ENCODE assay signal across 22 cellular contexts in the genomic region with DNA sequence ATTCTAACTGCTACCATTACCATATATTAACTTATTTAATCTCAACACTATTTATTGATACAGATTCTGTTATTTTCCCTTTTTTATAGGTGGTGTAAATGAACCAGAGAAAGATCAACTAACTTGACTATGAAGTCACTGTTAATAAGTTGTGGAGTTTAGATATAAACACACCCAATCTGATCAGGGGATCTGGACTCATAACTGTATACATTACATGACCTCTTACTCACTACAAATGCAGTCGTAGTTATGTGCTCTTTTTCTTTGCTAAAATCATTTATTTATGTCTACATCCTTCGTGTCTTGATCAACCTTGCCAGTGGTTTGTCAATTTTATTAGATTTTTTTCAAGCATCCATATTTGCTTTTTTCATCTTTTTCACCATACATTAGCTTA.
DNase-seq lines count a peak whose midpoint lies in the region; TF ChIP-seq lines count a peak whose summit lies in the region.
"Had no signal": no experiment of that assay in that cellular context is flagged by ENCODE, and none has a peak within 500 bp of the region (broad histone marks: within the 10 kb centered on the region; RNA-seq: fewer than 3 reads in every experiment).

No MANE protein-coding gene starts in this region.

- no peaks in the 10 kb centered on the region for H3K79me1 ChIP-seq in mesenchymal stem cell (replicated peaks; ENCODE audit: low read length, poor library complexity, severe bottlenecking)

- no peak overlapping the region for H4K91ac ChIP-seq in mesenchymal stem cell (ENCODE audit: low read length)

- H3K4me1 ChIP-seq in mesenchymal stem cell (ENCODE audit: control insufficient read depth, insufficient read depth, low read depth, low read length) (no peaks in the 10 kb centered on the region), smooth muscle cell (ENCODE audit: low read depth) (no peaks in the 10 kb centered on the region)
- no peaks in the 10 kb centered on the region for H3K4me1 ChIP-seq in CD4-positive, alpha-beta memory T cell (ENCODE audit: insufficient read depth, low read length)
- H3K4me1 ChIP-seq: BE2C, BLaER1 had no signal

- CTCF ChIA-PET in CD4-positive, alpha-beta memory T cell (lab: Charles Lee; ENCODE audit: partially characterized antibody): no interaction called here

- intact Hi-C loops in CD4-positive, alpha-beta memory T cell (cut with micrococcal nuclease): no loop called here

- H2BK5ac ChIP-seq in mesenchymal stem cell (ENCODE audit: low read depth, low read length, poor library complexity, severe bottlenecking): no peak overlapping the region

- H3K27ac ChIP-seq in mesenchymal stem cell (ENCODE audit: low read length, poor library complexity, severe bottlenecking): no peak overlapping the region
- H3K27ac ChIP-seq in CD4-positive, alpha-beta memory T cell (ENCODE audit: low read depth, low read length): no peak overlapping the region
- H3K27ac ChIP-seq in smooth muscle cell (ENCODE audit: low read depth): no peak overlapping the region
- H3K27ac ChIP-seq: BLaER1 had no signal

- H3K36me3 ChIP-seq in mesenchymal stem cell (ENCODE audit: control insufficient read depth in 1 of 2, insufficient read depth in 2 of 2, low read depth in 1 of 2, low read length in 2 of 2) (no peaks in the 10 kb centered on the region), smooth muscle cell (ENCODE audit: low read depth) (no peaks in the 10 kb centered on the region)
- H3K36me3 ChIP-seq in CD4-positive, alpha-beta memory T cell (ENCODE audit: insufficient read depth, low read length): no peaks in the 10 kb centered on the region
- H3K36me3 ChIP-seq: BE2C, BLaER1 had no signal

- H3K9me3 ChIP-seq in mesenchymal stem cell (ENCODE audit: control insufficient read depth, low read length) (peaks cover 12% of the 10 kb centered on the region), smooth muscle cell (replicated peaks; ENCODE audit: low read depth) (no peaks in the 10 kb centered on the region)
- no peaks in the 10 kb centered on the region for H3K9me3 ChIP-seq in CD4-positive, alpha-beta memory T cell (ENCODE audit: control insufficient read depth in 1 of 2, low read length in 2 of 2)
- H3K9me3 ChIP-seq: BE2C, BLaER1, Caco-2 had no signal

- no peak for TF ChIP-seq CTCF in HFFc6 (IDR thresholded peaks at IDR 0.05)
- TF ChIP-seq CTCF in fibroblast of villous mesenchyme (IDR thresholded peaks at IDR 0.05; ENCODE audit: insufficient read depth, low read depth, low read length): no peak
- no peak for TF ChIP-seq CTCF in smooth muscle cell (IDR thresholded peaks at IDR 0.05; ENCODE audit: borderline replicate concordance, insufficient read depth, poor library complexity, severe bottlenecking)

- no peak overlapping the region for H3K4ac ChIP-seq in mesenchymal stem cell (ENCODE audit: low read depth in 1 of 2, low read length in 2 of 2)

- H3K27ac Mint-ChIP-seq in HFFc6: no peak overlapping the region
- H3K27ac Mint-ChIP-seq in CD4-positive, alpha-beta memory T cell: no peak overlapping the region
- H3K27ac Mint-ChIP-seq: CD14-positive monocyte; CD4-positive, CD25-positive, alpha-beta regulatory T cell; CD8-positive, alpha-beta T cell had no signal

- no peak overlapping the region for H2BK120ac ChIP-seq in mesenchymal stem cell (ENCODE audit: low read depth, low read length)

- H3K79me2 ChIP-seq in smooth muscle cell (ENCODE audit: low read depth): no peaks in the 10 kb centered on the region

- H3K4me3 ChIP-seq in fibroblast of villous mesenchyme (ENCODE audit: low read depth, low read length) (no peak overlapping the region), mesenchymal stem cell (ENCODE audit: insufficient read depth in 1 of 2, low read depth in 1 of 2, low read length in 2 of 2) (no peak overlapping the region), smooth muscle cell (no peak overlapping the region)
- H3K4me3 ChIP-seq in CD4-positive, alpha-beta memory T cell (ENCODE audit: low read length in 2 of 2): no peak overlapping the region
- H3K4me3 ChIP-seq: BLaER1, GM12878 had no signal

- H3K9ac ChIP-seq in mesenchymal stem cell (ENCODE audit: low read length): no peak overlapping the region
- no peak overlapping the region for H3K9ac ChIP-seq in smooth muscle cell (ENCODE audit: low read depth)
- H3K9ac ChIP-seq: BLaER1 had no signal

- no peak overlapping the region for H3K14ac ChIP-seq in mesenchymal stem cell (ENCODE audit: low read length in 2 of 2)

- DNase-seq in HFFc6 (no peak), fibroblast of villous mesenchyme (ENCODE audit: low read depth) (peak; percentile 73), mesenchymal stem cell (peak; percentile 36), T1000 (lab: John Stamatoyannopoulos, UW) (no peak), smooth muscle cell (lab: John Stamatoyannopoulos, UW; ENCODE audit: unreplicated experiment) (no peak), RKO (ENCODE audit: low spot score) (no peak)
- no peak for DNase-seq in CD4-positive, alpha-beta memory T cell
- DNase-seq: 8988T; ACHN; BE2C; C1 segment of cervical spinal cord; Caco-2; Calu3; CD4-positive, CD25-positive, alpha-beta regulatory T cell; CD8-positive, alpha-beta T cell; DMS79; DND-41; EL; GDM1 had no signal

- H4K8ac ChIP-seq in mesenchymal stem cell (ENCODE audit: low read length): no peak overlapping the region

- H2BK12ac ChIP-seq in mesenchymal stem cell (ENCODE audit: low read length in 2 of 2): no peak overlapping the region

- no peaks in the 10 kb centered on the region; the same call in 1 of the 2 replicates for H3K27me3 Mint-ChIP-seq in HFFc6 (ENCODE audit: insufficient read depth)
- H3K27me3 Mint-ChIP-seq in CD4-positive, alpha-beta memory T cell: no peaks in the 10 kb centered on the region
- H3K27me3 Mint-ChIP-seq: CD4-positive, CD25-positive, alpha-beta regulatory T cell had no signal

- WGBS in mesenchymal stem cell: 49% methylated on average over 2 of the region's 2 CpGs
- 54% methylated on average over 2 of the region's 2 CpGs for WGBS in smooth muscle cell (ENCODE audit: low lambda C conversion rate)

- H4K20me1 ChIP-seq in smooth muscle cell (ENCODE audit: low read depth): no peaks in the 10 kb centered on the region
- H4K20me1 ChIP-seq: BLaER1 had no signal

- H3K18ac ChIP-seq in mesenchymal stem cell (ENCODE audit: low read depth in 1 of 2, low read length in 2 of 2): no peak overlapping the region

- peak overlapping the region; percentile 19; the same call in 1 of the 2 replicates for H3K4me3 Mint-ChIP-seq in HFFc6
- no peak overlapping the region for H3K4me3 Mint-ChIP-seq in CD4-positive, alpha-beta memory T cell
- H3K4me3 Mint-ChIP-seq: CD14-positive monocyte; CD4-positive, CD25-positive, alpha-beta regulatory T cell; CD8-positive, alpha-beta T cell had no signal

- H3K9me3 Mint-ChIP-seq in HFFc6: peaks cover 19% of the 10 kb centered on the region
- peaks cover 0 to 19% (median 7%) of the 10 kb centered on the region in 8 donors for H3K9me3 Mint-ChIP-seq in CD4-positive, alpha-beta memory T cell

- no peaks in the 10 kb centered on the region for H3F3A ChIP-seq in smooth muscle cell (ENCODE audit: low read depth)

- H2AK5ac ChIP-seq in mesenchymal stem cell (ENCODE audit: low read length, severe bottlenecking): no peak overlapping the region

- no peaks in the 10 kb centered on the region for H3K27me3 ChIP-seq in mesenchymal stem cell (ENCODE audit: control insufficient read depth in 1 of 2, insufficient read depth in 1 of 2, low read length in 2 of 2)
- H3K27me3 ChIP-seq in CD4-positive, alpha-beta memory T cell (ENCODE audit: insufficient read depth, low read length): no peaks in the 10 kb centered on the region
- no peaks in the 10 kb centered on the region for H3K27me3 ChIP-seq in smooth muscle cell (ENCODE audit: low read depth)
- H3K27me3 ChIP-seq: BE2C, BLaER1 had no signal

- POLR2A ChIA-PET in CD4-positive, alpha-beta memory T cell (lab: Charles Lee; ENCODE audit: partially characterized antibody): no interaction called here

- H3K23ac ChIP-seq in mesenchymal stem cell (ENCODE audit: low read length in 2 of 2): no peak overlapping the region

- H2AFZ ChIP-seq in mesenchymal stem cell (ENCODE audit: low read depth, low read length) (no peak overlapping the region), smooth muscle cell (ENCODE audit: low read depth) (no peak overlapping the region)

- H2BK15ac ChIP-seq in mesenchymal stem cell (ENCODE audit: low read depth, poor library complexity, severe bottlenecking): no peak overlapping the region

- peaks cover 35% of the 10 kb centered on the region for H3K36me3 Mint-ChIP-seq in HFFc6 (ENCODE audit: low read depth)
- no peaks in the 10 kb centered on the region for H3K36me3 Mint-ChIP-seq in CD4-positive, alpha-beta memory T cell
- H3K36me3 Mint-ChIP-seq: CD14-positive monocyte; CD4-positive, CD25-positive, alpha-beta regulatory T cell; CD8-positive, alpha-beta T cell had no signal

- peaks cover 28% of the 10 kb centered on the region for H3K4me1 Mint-ChIP-seq in HFFc6 (ENCODE audit: low read depth)
- H3K4me1 Mint-ChIP-seq in CD4-positive, alpha-beta memory T cell: no peaks in the 10 kb centered on the region
- H3K4me1 Mint-ChIP-seq: CD14-positive monocyte; CD4-positive, CD25-positive, alpha-beta regulatory T cell had no signal

- no peak overlapping the region for H3K4me2 ChIP-seq in mesenchymal stem cell (ENCODE audit: low read length, poor library complexity, severe bottlenecking)
- H3K4me2 ChIP-seq in smooth muscle cell: no peak overlapping the region
- H3K4me2 ChIP-seq: BLaER1 had no signal

Comparison
In these comparisons a context has a peak if more than half of its experiments do, and no peak if none do; other contexts are left out.
1. DNase-seq: peak in fibroblast of villous mesenchyme (single experiment) and mesenchymal stem cell (single experiment); none in HFFc6 (single experiment), CD4-positive, alpha-beta memory T cell (0 of 5), T1000 (single experiment), smooth muscle cell (single experiment) and RKO (single experiment).